In the genomic region with DNA sequence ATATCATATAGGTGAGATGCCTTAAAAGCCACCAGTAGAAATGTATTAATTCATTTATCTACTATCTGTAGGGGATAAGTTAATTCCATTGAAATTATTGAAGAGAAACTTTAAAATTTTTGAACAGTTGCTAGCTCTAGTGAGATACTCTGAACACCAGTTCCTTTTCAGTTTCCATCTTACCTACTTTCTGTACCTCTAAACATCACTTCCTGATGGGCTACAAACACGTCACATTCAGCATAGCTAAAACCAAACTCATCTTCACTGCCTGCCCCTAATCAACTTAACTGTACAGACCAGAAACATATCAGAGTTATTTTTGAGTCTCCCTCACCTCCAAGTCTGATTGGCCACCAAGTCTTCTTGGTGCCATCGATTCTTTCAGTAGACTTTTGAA, we compare ENCODE assay signal across 22 cellular contexts.
"Had no signal": no experiment of that assay in that cellular context is flagged by ENCODE, and none has a peak within 500 bp of the region (broad histone marks: within the 10 kb centered on the region; RNA-seq: fewer than 3 reads in every experiment).

No MANE protein-coding gene starts in this region.

- H3K79me2 ChIP-seq: parathyroid adenoma had no signal

- H3K4me1 Mint-ChIP-seq: activated CD4-positive, alpha-beta memory T cell treated with anti-CD3 and anti-CD28 coated beads, Interleukin-2, amount 10 ng/mL, durations not matched to agents 7 days and 5 days; activated CD4-positive, alpha-beta T cell treated with anti-CD3 and anti-CD28 coated beads for 36 hours; activated naive CD4-positive, alpha-beta T cell treated with anti-CD3 and anti-CD28 coated beads, Interleukin-2, amount 10 ng/mL, durations not matched to agents 7 days and 5 days; naive thymus-derived CD4-positive, alpha-beta T cell had no signal

- H3K36me3 Mint-ChIP-seq: activated naive CD4-positive, alpha-beta T cell treated with anti-CD3 and anti-CD28 coated beads, Interleukin-2, amount 10 ng/mL, durations not matched to agents 7 days and 5 days; naive thymus-derived CD4-positive, alpha-beta T cell had no signal

- H3K27me3 Mint-ChIP-seq: activated CD4-positive, alpha-beta memory T cell treated with anti-CD3 and anti-CD28 coated beads, Interleukin-2, amount 10 ng/mL, durations not matched to agents 7 days and 5 days; activated CD4-positive, alpha-beta T cell treated with anti-CD3 and anti-CD28 coated beads for 36 hours; activated naive CD4-positive, alpha-beta T cell treated with anti-CD3 and anti-CD28 coated beads, Interleukin-2, amount 10 ng/mL, durations not matched to agents 7 days and 5 days had no signal

- H3K36me3 ChIP-seq: breast epithelium, neutrophil, upper lobe of right lung had no signal

- ATAC-seq: activated CD4-positive, alpha-beta T cell treated with anti-CD3 and anti-CD28 coated beads for 36 hours; mucosa of descending colon; naive thymus-derived CD4-positive, alpha-beta T cell; upper lobe of right lung had no signal

- H3K4me3 Mint-ChIP-seq: activated CD4-positive, alpha-beta memory T cell treated with anti-CD3 and anti-CD28 coated beads, Interleukin-2, amount 10 ng/mL, durations not matched to agents 7 days and 5 days; activated CD4-positive, alpha-beta T cell treated with anti-CD3 and anti-CD28 coated beads for 36 hours; activated naive CD4-positive, alpha-beta T cell treated with anti-CD3 and anti-CD28 coated beads, Interleukin-2, amount 10 ng/mL, durations not matched to agents 7 days and 5 days; activated T-cell treated with anti-CD3 and anti-CD28 coated beads, Interleukin-2, amount 50 U/mL, for 24 hours; naive thymus-derived CD4-positive, alpha-beta T cell had no signal

- H3K27me3 ChIP-seq: ascending aorta, breast epithelium, neutrophil, sigmoid colon, stomach, testis, upper lobe of right lung had no signal

- H3K4me3 ChIP-seq: ascending aorta, breast epithelium, left ventricle myocardium inferior, mucosa of descending colon, sigmoid colon, stomach, testis, upper lobe of right lung had no signal

- H3K9me3 Mint-ChIP-seq: activated CD4-positive, alpha-beta memory T cell treated with anti-CD3 and anti-CD28 coated beads, Interleukin-2, amount 10 ng/mL, durations not matched to agents 7 days and 5 days; activated naive CD4-positive, alpha-beta T cell treated with anti-CD3 and anti-CD28 coated beads, Interleukin-2, amount 10 ng/mL, durations not matched to agents 7 days and 5 days; activated T-cell treated with anti-CD3 and anti-CD28 coated beads, Interleukin-2, amount 50 U/mL, for 24 hours; naive thymus-derived CD4-positive, alpha-beta T cell had no signal

- H3K4me1 ChIP-seq: ascending aorta, breast epithelium, sigmoid colon, stomach, testis, upper lobe of right lung had no signal

- FAIRE-seq: kidney had no signal

- H3K27ac Mint-ChIP-seq: activated CD4-positive, alpha-beta memory T cell treated with anti-CD3 and anti-CD28 coated beads, Interleukin-2, amount 10 ng/mL, durations not matched to agents 7 days and 5 days; activated CD4-positive, alpha-beta T cell treated with anti-CD3 and anti-CD28 coated beads for 36 hours; activated naive CD4-positive, alpha-beta T cell treated with anti-CD3 and anti-CD28 coated beads, Interleukin-2, amount 10 ng/mL, durations not matched to agents 7 days and 5 days; activated T-cell treated with anti-CD3 and anti-CD28 coated beads, Interleukin-2, amount 50 U/mL, for 24 hours; naive thymus-derived CD4-positive, alpha-beta T cell had no signal

- DNase-seq: activated CD4-positive, alpha-beta memory T cell treated with anti-CD3 and anti-CD28 coated beads, Interleukin-2, amount 10 ng/mL, durations not matched to agents 7 days and 5 days; activated CD4-positive, alpha-beta T cell treated with anti-CD3 and anti-CD28 coated beads for 36 hours; activated naive CD4-positive, alpha-beta T cell treated with anti-CD3 and anti-CD28 coated beads, Interleukin-2, amount 10 ng/mL, durations not matched to agents 7 days and 5 days; activated T-cell treated with anti-CD3 and anti-CD28 coated beads, Interleukin-2, amount 50 U/mL, for 24 hours; cerebellar nuclear complex; effector CD8-positive, alpha-beta T cell; foreskin fibroblast; hippocampal formation; kidney; left ventricle myocardium inferior; mucosa of descending colon; naive thymus-derived CD4-positive, alpha-beta T cell; sigmoid colon; stimulated activated CD4-positive, alpha-beta T cell treated with anti-CD3 and anti-CD28 coated beads, Interleukin-1b, Interleukin-23, amount 100 ng/mL, for 48 hours; stomach; testis; upper lobe of right lung had no signal

- H2AFZ ChIP-seq: parathyroid adenoma had no signal

- H3K9me3 ChIP-seq: ascending aorta, breast epithelium, left ventricle myocardium inferior, mucosa of descending colon, neutrophil, sigmoid colon, stomach, testis, upper lobe of right lung had no signal

- H3K27ac ChIP-seq: ascending aorta, breast epithelium, left ventricle myocardium inferior, neutrophil, parathyroid adenoma, sigmoid colon, stomach, testis, upper lobe of right lung, VCaP had no signal

- H3K9ac ChIP-seq: parathyroid adenoma had no signal
